ENCODE assay signal across 8 cellular contexts in genomic region chr17:20008242-20009051, GRCh38. TPM values are rescaled to one million over a fixed set of nuclear protein-coding genes. Genes with fewer than 3 reads are reported as not detected.
DNase-seq lines count a peak whose midpoint lies in the region; ATAC-seq and FAIRE-seq lines count a peak whose summit lies in the region.

No MANE protein-coding gene starts in this region.

- H3K36me3 Mint-ChIP-seq in IgD-negative memory B cell: no peaks in the 10 kb centered on the region
- no peaks in the 10 kb centered on the region for H3K36me3 Mint-ChIP-seq in activated naive CD4-positive, alpha-beta T cell treated with anti-CD3 and anti-CD28 coated beads, Interleukin-2, amount 50 U/mL, for 72 hours

- H3K27me3 ChIP-seq in right cardiac atrium (ENCODE audit: control insufficient read depth, insufficient read depth): no peaks in the 10 kb centered on the region

- H3K9me3 ChIP-seq in right cardiac atrium (ENCODE audit: control insufficient read depth, low read length): no peaks in the 10 kb centered on the region

- in situ Hi-C loops in KBM-7 (cut with MboI; ENCODE audit: low pct_unique_long_range_greater_than_20kb, low sequenced_read_pairs): no loop called here

- peak; percentile 69 for FAIRE-seq in GM19239 (lab: Jason Lieb, UNC)

- peak; percentile 46 to 59 for ATAC-seq in activated naive CD4-positive, alpha-beta T cell treated with anti-CD3 and anti-CD28 coated beads, Interleukin-2, amount 50 U/mL, for 72 hours
- ATAC-seq in right cardiac atrium: peak; percentile 61 to 69
- ATAC-seq in sciatic nerve: peak; percentile 79

- peak overlapping the region; percentile 66 to 96 (median 91) for H3K4me3 Mint-ChIP-seq in IgD-negative memory B cell

- 27% methylated on average over 35 of the region's 35 CpGs for WGBS in right cardiac atrium

- H3K4me1 ChIP-seq in right cardiac atrium (ENCODE audit: control insufficient read depth, insufficient read depth, low read length): no peaks in the 10 kb centered on the region

- H3K4me1 Mint-ChIP-seq in IgD-negative memory B cell: peaks cover 4 to 11% (median 5%) of the 10 kb centered on the region in 3 donors

- intact Hi-C loops in right cardiac atrium (cut with DNase I) (loop anchor here in 3 of 4 donors (5.0 to 10.0 kb wide), 3 partner anchors 86 to 104 kb away; no protein-coding TSS in a partner anchor), sciatic nerve (cut with DNase I) (loop anchor here (10.0 kb wide), 1 partner anchor 96 kb away; no protein-coding TSS in a partner anchor)

- H3K4me3 ChIP-seq in right cardiac atrium (ENCODE audit: low read length): peak overlapping the region; percentile 53

- peak overlapping the region in 1 of 3 donors; percentile 71 for H3K27ac Mint-ChIP-seq in IgD-negative memory B cell
- H3K27ac Mint-ChIP-seq in activated naive CD4-positive, alpha-beta T cell treated with anti-CD3 and anti-CD28 coated beads, Interleukin-2, amount 50 U/mL, for 72 hours: peak overlapping the region in 1 of 2 donors; percentile 32

- H3K27me3 Mint-ChIP-seq in IgD-negative memory B cell: peaks cover 16% of the 10 kb centered on the region

- DNase-seq in CD1c-positive myeloid dendritic cell (ENCODE audit: extremely low spot score) (peak; percentile 3), GM19239 (ENCODE audit: insufficient read length, low spot score) (no peak), right cardiac atrium (peak in 2 of 3 donors; percentile 21 to 68), sciatic nerve (ENCODE audit: low spot score) (no peak), KBM-7 (no peak), COLO829 (ENCODE audit: low spot score) (no peak)
- DNase-seq in activated naive CD4-positive, alpha-beta T cell treated with anti-CD3 and anti-CD28 coated beads, Interleukin-2, amount 50 U/mL, for 72 hours (ENCODE audit: low spot score in 2 of 2): peak; percentile 22 to 60

- no peak overlapping the region for H3K27ac ChIP-seq in right cardiac atrium (ENCODE audit: low read length)

- no peaks in the 10 kb centered on the region for H3K9me3 Mint-ChIP-seq in IgD-negative memory B cell
- no peaks in the 10 kb centered on the region for H3K9me3 Mint-ChIP-seq in activated naive CD4-positive, alpha-beta T cell treated with anti-CD3 and anti-CD28 coated beads, Interleukin-2, amount 50 U/mL, for 72 hours

RNA-seq across cellular contexts. Expression of gene SPECC1, which starts 0.7 kb away (rescaled TPM):
- polyA plus RNA-seq in IgD-negative memory B cell (4.1 TPM), right cardiac atrium (3.1 TPM)
- total RNA-seq in activated naive CD4-positive, alpha-beta T cell treated with anti-CD3 and anti-CD28 coated beads, Interleukin-2, amount 50 U/mL, for 72 hours: 10 to 100 TPM in 1 of 2 donors, 1 to 10 TPM in 1; 9.3 to 14.1 TPM
- total RNA-seq in right cardiac atrium (1 to 10 TPM; 7.8 to 9.7 (median 8.5) TPM), sciatic nerve (53.6 TPM)

RNA-seq across cellular contexts. Expression of gene AKAP10, which starts 30.8 kb away (rescaled TPM):
- 26.7 TPM for polyA plus RNA-seq in IgD-negative memory B cell
- 10 to 100 TPM; 42.0 to 55.8 TPM for total RNA-seq in activated naive CD4-positive, alpha-beta T cell treated with anti-CD3 and anti-CD28 coated beads, Interleukin-2, amount 50 U/mL, for 72 hours
- 10 to 100 TPM; 17.4 to 23.1 (median 20.3) TPM for total RNA-seq in right cardiac atrium
- 6.2 TPM for polyA plus RNA-seq in right cardiac atrium
- total RNA-seq in sciatic nerve: 56.8 TPM

Comparison
In these comparisons a context has a peak if more than half of its experiments do, and no peak if none do; other contexts are left out.
1. DNase-seq: peak in CD1c-positive myeloid dendritic cell (single experiment), activated naive CD4-positive, alpha-beta T cell treated with anti-CD3 and anti-CD28 coated beads, Interleukin-2, amount 50 U/mL, for 72 hours (2 of 2) and right cardiac atrium (2 of 3); none in GM19239 (single experiment), sciatic nerve (single experiment), KBM-7 (single experiment) and COLO829 (single experiment).
2. Peak in every context shown above with its lines, with median percentiles within 50 percentile points of each other: ATAC-seq.